Comparison of ENCODE assay signal across 9 cellular contexts in genomic region chr1:155277896-155278688, GRCh38. TPM values are rescaled to one million over a fixed set of nuclear protein-coding genes. Genes with fewer than 3 reads are reported as not detected.
DNase-seq lines count a peak whose midpoint lies in the region; ATAC-seq, FAIRE-seq and TF ChIP-seq lines count a peak whose summit lies in the region.
"Had no signal": no experiment of that assay in that cellular context is flagged by ENCODE, and none has a peak within 500 bp of the region (broad histone marks: within the 10 kb centered on the region; RNA-seq: fewer than 3 reads in every experiment).

No MANE protein-coding gene starts in this region.

- no peak overlapping the region for H3K27ac ChIP-seq in liver (ENCODE audit: low read depth in 1 of 2, low read length in 2 of 2)

- H3K9me3 ChIP-seq in liver (ENCODE audit: control insufficient read depth in 4 of 4, low read length in 3 of 4) = no peaks in the 10 kb centered on the region

- no peak for ATAC-seq in HG02610 (IDR thresholded peaks at IDR 0.05; ENCODE audit: unreplicated experiment)

- peaks cover 8 to 25% (median 19%) of the 10 kb centered on the region in 4 donors for H3K4me1 ChIP-seq in liver (ENCODE audit: control insufficient read depth in 4 of 4, insufficient read depth in 4 of 4, low read length in 3 of 4)

- H3K9ac ChIP-seq in liver (ENCODE audit: low read depth in 1 of 2, low read length in 2 of 2) = no peak overlapping the region

- DNase-seq in GM12892 (ENCODE audit: insufficient read length) (peak; percentile 55), NCI-H2029 (lab: John Stamatoyannopoulos, UW) (peak; percentile 59), cardiac fibroblast (ENCODE audit: low read depth in 2 of 2) (peak; percentile 19 to 29), middle frontal gyrus (ENCODE audit: extremely low spot score, low spot score) (no peak)
- peak; percentile 42 to 57 (median 52) for DNase-seq in activated CD4-positive, CD25-positive, alpha-beta regulatory T cell (lab: John Stamatoyannopoulos, UW)
- DNase-seq in stimulated activated CD4-positive, alpha-beta T cell treated with anti-CD3 and anti-CD28 coated beads, TNF-alpha, amount 100 ng/mL, for 1 hour (ENCODE audit: low read depth in 3 of 3, low spot score in 1 of 3) = peak; percentile 35 to 73 (median 40)

- H3K27me3 ChIP-seq in liver (ENCODE audit: control insufficient read depth in 4 of 4, insufficient read depth in 4 of 4, low read length in 3 of 4) = no peaks in the 10 kb centered on the region

- H3K36me3 ChIP-seq in liver (ENCODE audit: control insufficient read depth in 4 of 4, insufficient read depth in 3 of 4, low read depth in 1 of 4, low read length in 3 of 4) = no peaks in the 10 kb centered on the region

- no peak for FAIRE-seq in GM12892 (lab: Jason Lieb, UNC)

- peak in 1 of 2 donors; percentile 39 for TF ChIP-seq RAD21 in liver (IDR thresholded peaks at IDR 0.05)

- no peak for TF ChIP-seq POLR2A in GM12892 (IDR thresholded peaks at IDR 0.05; ENCODE audit: low read depth, low read length)

- TF ChIP-seq CTCF in cardiac fibroblast (IDR thresholded peaks at IDR 0.05; ENCODE audit: low read depth, low read length) = peak; percentile 47
- TF ChIP-seq CTCF in liver (IDR thresholded peaks at IDR 0.05; ENCODE audit: low read depth, low read length, missing input control) = no peak

- peak overlapping the region; percentile 70 to 73 for H3K4me3 ChIP-seq in cardiac fibroblast (replicated peaks in 1 of 2; ENCODE audit: low read depth in 2 of 2, low read length in 2 of 2)
- H3K4me3 ChIP-seq in liver (ENCODE audit: low read depth in 1 of 3, low read length in 3 of 3) = peak overlapping the region; percentile 55 to 84 (median 82)

- WGBS in liver = 1% methylated on average over 29 of the region's 29 CpGs

TF ChIP-seq in liver, 16 proteins besides CTCF, POLR2A, EP300 and RAD21:
- no peak for TF ChIP-seq TAF1 (conservative IDR thresholded peaks at IDR 0.05)
- peak; percentile 99 for TF ChIP-seq REST (IDR thresholded peaks at IDR 0.05)
- TF ChIP-seq GABPA (IDR thresholded peaks at IDR 0.05 in 1 of 2, conservative IDR thresholded peaks at IDR 0.05 in 1 of 2) = no peak
- peak; percentile 94 to 97 for TF ChIP-seq EGR1 (IDR thresholded peaks at IDR 0.05; ENCODE audit: low read depth in 2 of 2)

RNA-seq across cellular contexts. Expression of gene HCN3, which starts 0.8 kb away (rescaled TPM):
- polyA plus RNA-seq in GM12892 (2012; ENCODE audit: missing spikeins) = 1.1 TPM
- 1 to 10 TPM in 1 of 2 donors, under 1 TPM in 1; 0.84 to 1.5 TPM for total RNA-seq in liver
- 1 to 10 TPM in 1 of 2 donors, under 1 TPM in 1; 0.33 to 1.0 TPM for polyA plus RNA-seq in liver

RNA-seq across cellular contexts. Expression of gene CLK2, which starts 4.8 kb away (rescaled TPM):
- 54.9 TPM for polyA plus RNA-seq in GM12892 (2012; ENCODE audit: missing spikeins)
- total RNA-seq in liver = 10 to 100 TPM; 16.5 to 28.2 TPM
- polyA plus RNA-seq in liver = 10 to 100 TPM in 1 of 2 donors, 1 to 10 TPM in 1; 8.3 to 13.2 TPM

RNA-seq across cellular contexts. Expression of gene SCAMP3, which starts 15.9 kb away (rescaled TPM):
- polyA plus RNA-seq in GM12892 (2012; ENCODE audit: missing spikeins) = 32.2 TPM
- total RNA-seq in liver = 10 to 100 TPM; 14.9 to 22.7 TPM
- 10 to 100 TPM; 40.7 to 47.0 TPM for polyA plus RNA-seq in liver

RNA-seq across cellular contexts. Expression of gene ENTREP3, which starts 22.8 kb away (rescaled TPM):
- polyA plus RNA-seq in GM12892 (2012; ENCODE audit: missing spikeins) = 6.4 TPM
- total RNA-seq in liver = 1 to 10 TPM; 3.3 to 3.8 TPM
- polyA plus RNA-seq in liver = 1 to 10 TPM; 2.8 to 7.9 TPM

RNA-seq across cellular contexts. Expression of gene PKLR, which starts 23.1 kb away (rescaled TPM):
- polyA plus RNA-seq in GM12892 (2012; ENCODE audit: missing spikeins) = not detected
- total RNA-seq in liver = 10 to 100 TPM; 39.2 to 56.1 TPM
- polyA plus RNA-seq in liver = 10 to 100 TPM; 10.4 to 41.9 TPM
- total RNA-seq: subcutaneous adipose tissue had no signal
